1 cellular context compared by ENCODE assay signal in genomic region chr4:2285665-2286381, GRCh38.
TF ChIP-seq lines count a peak whose summit lies in the region.

No MANE protein-coding gene starts in this region.

TF ChIP-seq in HepG2, 621 proteins besides CTCF, POLR2A, EP300 and RAD21:
- TF ChIP-seq HNRNPUL1 (IDR thresholded peaks at IDR 0.05; ENCODE audit: low read depth, low read length) (no peak), ZNF782 (CRISPR knock-in tag; IDR thresholded peaks at IDR 0.05; ENCODE audit: borderline replicate concordance) (no peak), MEIS1 (CRISPR knock-in tag; IDR thresholded peaks at IDR 0.05; ENCODE audit: borderline replicate concordance) (no peak), USF2 (IDR thresholded peaks at IDR 0.05; ENCODE audit: low read depth, low read length) (no peak), USF2 (CRISPR knock-in tag; IDR thresholded peaks at IDR 0.05; ENCODE audit: borderline replicate concordance) (no peak), AKNA (CRISPR knock-in tag; IDR thresholded peaks at IDR 0.05; ENCODE audit: borderline replicate concordance) (no peak), MTA1 (CRISPR knock-in tag; IDR thresholded peaks at IDR 0.05; ENCODE audit: borderline replicate concordance) (no peak), PCBP1 (IDR thresholded peaks at IDR 0.05; ENCODE audit: borderline replicate concordance, low read depth, low read length) (no peak), TSC22D2 (CRISPR knock-in tag; IDR thresholded peaks at IDR 0.05; ENCODE audit: borderline replicate concordance) (no peak), ARNTL (CRISPR knock-in tag; IDR thresholded peaks at IDR 0.05) (no peak), HOXA5 (CRISPR knock-in tag; IDR thresholded peaks at IDR 0.05) (no peak), TFAP4 (IDR thresholded peaks at IDR 0.05; ENCODE audit: borderline replicate concordance, low read depth) (no peak), ZNF569 (CRISPR knock-in tag; IDR thresholded peaks at IDR 0.05; ENCODE audit: borderline replicate concordance) (no peak), NFE2L1 (CRISPR knock-in tag; IDR thresholded peaks at IDR 0.05; ENCODE audit: borderline replicate concordance) (no peak), STAT6 (CRISPR knock-in tag; IDR thresholded peaks at IDR 0.05; ENCODE audit: borderline replicate concordance) (no peak), FLYWCH1 (CRISPR knock-in tag; IDR thresholded peaks at IDR 0.05) (no peak), NFE2 (CRISPR knock-in tag; IDR thresholded peaks at IDR 0.05) (no peak), STAT5B (CRISPR knock-in tag; IDR thresholded peaks at IDR 0.05) (no peak), ZFP91 (CRISPR knock-in tag; IDR thresholded peaks at IDR 0.05; ENCODE audit: borderline replicate concordance) (no peak), ZNF34 (CRISPR knock-in tag; IDR thresholded peaks at IDR 0.05; ENCODE audit: borderline replicate concordance) (no peak), GTF2F1 (IDR thresholded peaks at IDR 0.05; ENCODE audit: low read length) (no peak)
